In the genomic region with DNA sequence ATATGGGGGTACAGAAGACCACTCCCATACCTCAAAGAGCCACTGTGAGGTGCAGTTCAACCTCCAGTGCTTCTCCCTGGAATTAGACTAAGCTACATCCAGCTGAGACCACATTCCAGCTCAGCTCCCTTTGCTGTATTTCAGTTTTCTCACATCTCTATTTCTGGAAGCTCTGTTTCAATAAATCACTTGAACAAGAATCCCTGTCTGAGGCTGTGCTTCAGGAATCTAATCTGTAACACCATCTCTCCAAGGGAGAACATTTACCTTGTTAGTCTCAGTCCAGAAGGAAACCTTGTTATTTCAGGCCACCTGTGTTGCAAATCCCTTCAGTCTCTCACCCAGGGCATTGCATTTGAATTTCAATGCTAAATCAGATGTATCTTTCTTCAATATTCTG, we compare ENCODE assay signal across 39 cellular contexts. TPM values are rescaled to one million over a fixed set of nuclear protein-coding genes. Genes with fewer than 3 reads are reported as not detected.
"Had no signal": no experiment of that assay in that cellular context is flagged by ENCODE, and none has a peak within 500 bp of the region (broad histone marks: within the 10 kb centered on the region; RNA-seq: fewer than 3 reads in every experiment).

No MANE protein-coding gene starts in this region.

- H3K4me3 ChIP-seq: ascending aorta, cardiac muscle cell had no signal

- DNase-seq: activated B cell treated with CpG ODN at 0.5 μM for 24 hours; activated CD4-positive, alpha-beta memory T cell treated with anti-CD3 and anti-CD28 coated beads for 36 hours; activated CD4-positive, alpha-beta T cell treated with anti-CD3 and anti-CD28 coated beads for 4 hours; activated CD4-positive, alpha-beta T cell treated with anti-CD3 and anti-CD28 coated beads, Interleukin-2, amount 10 ng/mL, durations not matched to agents 24 days and 14 days; activated CD4-positive, alpha-beta T cell treated with anti-CD3 and anti-CD28 coated beads, Interleukin-2, amount 50 U/mL, for 1 hour; activated CD4-positive, alpha-beta T cell treated with anti-CD3 and anti-CD28 coated beads, Interleukin-2, amount 50 U/mL, for 4 hours; activated CD4-positive, CD25-positive, alpha-beta regulatory T cell treated with anti-CD3 and anti-CD28 coated beads, Interleukin-2, amount 50 U/mL, for 72 hours; activated CD8-positive, alpha-beta memory T cell treated with anti-CD3 and anti-CD28 coated beads, Interleukin-2, amount 50 U/mL, for 4 hours; activated CD8-positive, alpha-beta T cell treated with anti-CD3 and anti-CD28 coated beads for 36 hours; activated effector memory CD4-positive, alpha-beta T cell treated with Interleukin-2 at 50 U/mL for 16 hours; activated gamma-delta T cell; activated naive CD4-positive, alpha-beta T cell treated with anti-CD3 and anti-CD28 coated beads, Interleukin-2, amount 10 ng/mL, durations not matched to agents 7 days and 5 days; activated naive CD4-positive, alpha-beta T cell treated with Interleukin-2 at 50 U/mL for 16 hours; activated naive CD8-positive, alpha-beta T cell treated with anti-CD3 and anti-CD28 coated beads, Interleukin-2, amount 10 ng/mL, durations not matched to agents 7 days and 5 days; activated naive CD8-positive, alpha-beta T cell treated with anti-CD3 and anti-CD28 coated beads, Interleukin-2, amount 50 U/mL, for 24 hours; activated T-cell treated with anti-CD3 and anti-CD28 coated beads for 4 hours; activated T-cell treated with anti-CD3 and anti-CD28 coated beads, Interleukin-2, amount 50 U/mL, for 1 hour; activated T-cell treated with anti-CD3 and anti-CD28 coated beads, Interleukin-2, amount 50 U/mL, for 4 hours; amygdala; anterior cingulate cortex; caudate nucleus; cerebellar nuclear complex; T-helper 1 cell; T-helper 2 cell; T-helper 9 cell had no signal

- H3K27me3 ChIP-seq: ascending aorta, cardiac muscle cell had no signal

- FAIRE-seq: bronchial epithelial cell, TTC549 had no signal

- H3K9me3 Mint-ChIP-seq: activated B cell treated with CpG ODN at 0.5 μM for 24 hours; activated CD4-positive, alpha-beta memory T cell treated with anti-CD3 and anti-CD28 coated beads for 36 hours; activated CD4-positive, alpha-beta T cell treated with anti-CD3 and anti-CD28 coated beads, Interleukin-2, amount 10 ng/mL, durations not matched to agents 24 days and 14 days; activated CD8-positive, alpha-beta T cell treated with anti-CD3 and anti-CD28 coated beads for 36 hours; activated naive CD4-positive, alpha-beta T cell treated with anti-CD3 and anti-CD28 coated beads, Interleukin-2, amount 10 ng/mL, durations not matched to agents 7 days and 5 days; activated naive CD4-positive, alpha-beta T cell treated with anti-CD3 and anti-CD28 coated beads, Interleukin-2, amount 50 U/mL, for 24 hours; activated naive CD8-positive, alpha-beta T cell treated with anti-CD3 and anti-CD28 coated beads, Interleukin-2, amount 10 ng/mL, durations not matched to agents 7 days and 5 days; activated naive CD8-positive, alpha-beta T cell treated with anti-CD3 and anti-CD28 coated beads, Interleukin-2, amount 50 U/mL, for 24 hours; activated T-cell treated with anti-CD3 and anti-CD28 coated beads, Interleukin-2, amount 50 U/mL, for 4 hours; activated T-helper 2 cell treated with anti-CD3 and anti-CD28 coated beads, Interferon-gamma antibody, Interleukin-2, Interleukin-4, amounts not matched to agents 10 μg/mL and 5 μg/mL and 100 μg/mL, durations not matched to agents 14 hours and 24 hours and 36 hours; brain; central memory CD8-positive, alpha-beta T cell; T-helper 1 cell treated with Interleukin-12 subunit alpha and Interleukin-12 subunit beta and Interleukin-4 antibody, amounts not matched to agents 30 μg/mL and 1 μg/mL, for 36 hours; T-helper 2 cell treated with Interferon-gamma antibody and Interleukin-4, amounts not matched to agents 5 μg/mL and 100 μg/mL, for 36 hours had no signal

- H3K27ac Mint-ChIP-seq: activated B cell treated with CpG ODN at 0.5 μM for 24 hours; activated CD4-positive, alpha-beta memory T cell treated with anti-CD3 and anti-CD28 coated beads for 36 hours; activated CD4-positive, alpha-beta T cell treated with anti-CD3 and anti-CD28 coated beads, Interleukin-2, amount 10 ng/mL, durations not matched to agents 24 days and 14 days; activated CD8-positive, alpha-beta T cell treated with anti-CD3 and anti-CD28 coated beads for 36 hours; activated naive CD4-positive, alpha-beta T cell treated with anti-CD3 and anti-CD28 coated beads, Interleukin-2, amount 10 ng/mL, durations not matched to agents 7 days and 5 days; activated naive CD4-positive, alpha-beta T cell treated with anti-CD3 and anti-CD28 coated beads, Interleukin-2, amount 50 U/mL, for 24 hours; activated naive CD8-positive, alpha-beta T cell; activated naive CD8-positive, alpha-beta T cell treated with anti-CD3 and anti-CD28 coated beads, Interleukin-2, amount 10 ng/mL, durations not matched to agents 7 days and 5 days; activated naive CD8-positive, alpha-beta T cell treated with anti-CD3 and anti-CD28 coated beads, Interleukin-2, amount 50 U/mL, for 24 hours; activated T-helper 2 cell treated with anti-CD3 and anti-CD28 coated beads, Interferon-gamma antibody, Interleukin-2, Interleukin-4, amounts not matched to agents 10 μg/mL and 5 μg/mL and 100 μg/mL, durations not matched to agents 14 hours and 24 hours and 36 hours; brain; T-helper 1 cell treated with Interleukin-12 subunit alpha and Interleukin-12 subunit beta and Interleukin-4 antibody, amounts not matched to agents 30 μg/mL and 1 μg/mL, for 36 hours; T-helper 2 cell treated with Interferon-gamma antibody and Interleukin-4, amounts not matched to agents 5 μg/mL and 100 μg/mL, for 36 hours had no signal

- ATAC-seq: activated CD8-positive, alpha-beta T cell treated with anti-CD3 and anti-CD28 coated beads for 36 hours; activated naive CD8-positive, alpha-beta T cell treated with anti-CD3 and anti-CD28 coated beads, Interleukin-2, amount 50 U/mL, for 24 hours; activated T-cell treated with anti-CD3 and anti-CD28 coated beads, Interleukin-2, amount 50 U/mL, for 4 hours had no signal

- H3K4me1 Mint-ChIP-seq: activated B cell treated with CpG ODN at 0.5 μM for 24 hours; activated CD4-positive, alpha-beta T cell treated with anti-CD3 and anti-CD28 coated beads, Interleukin-2, amount 10 ng/mL, durations not matched to agents 24 days and 14 days; activated naive CD4-positive, alpha-beta T cell treated with anti-CD3 and anti-CD28 coated beads, Interleukin-2, amount 10 ng/mL, durations not matched to agents 7 days and 5 days; activated naive CD4-positive, alpha-beta T cell treated with anti-CD3 and anti-CD28 coated beads, Interleukin-2, amount 50 U/mL, for 24 hours; activated naive CD8-positive, alpha-beta T cell treated with anti-CD3 and anti-CD28 coated beads, Interleukin-2, amount 10 ng/mL, durations not matched to agents 7 days and 5 days; activated naive CD8-positive, alpha-beta T cell treated with anti-CD3 and anti-CD28 coated beads, Interleukin-2, amount 50 U/mL, for 24 hours; brain; central memory CD8-positive, alpha-beta T cell had no signal

- H3K27ac ChIP-seq: ascending aorta, cardiac muscle cell, VCaP had no signal

- H3K4me1 ChIP-seq: ascending aorta had no signal

- H3K27me3 Mint-ChIP-seq: activated naive CD4-positive, alpha-beta T cell treated with anti-CD3 and anti-CD28 coated beads, Interleukin-2, amount 50 U/mL, for 24 hours; activated naive CD8-positive, alpha-beta T cell had no signal

- H3K36me3 ChIP-seq: ascending aorta, cardiac muscle cell had no signal

- H3K9me3 ChIP-seq: ascending aorta had no signal

- H3K36me3 Mint-ChIP-seq: activated CD4-positive, alpha-beta memory T cell treated with anti-CD3 and anti-CD28 coated beads for 36 hours; activated naive CD4-positive, alpha-beta T cell treated with anti-CD3 and anti-CD28 coated beads, Interleukin-2, amount 10 ng/mL, durations not matched to agents 7 days and 5 days; activated naive CD4-positive, alpha-beta T cell treated with anti-CD3 and anti-CD28 coated beads, Interleukin-2, amount 50 U/mL, for 24 hours; activated naive CD8-positive, alpha-beta T cell; activated naive CD8-positive, alpha-beta T cell treated with anti-CD3 and anti-CD28 coated beads, Interleukin-2, amount 10 ng/mL, durations not matched to agents 7 days and 5 days; brain had no signal

- H3K4me3 Mint-ChIP-seq: activated B cell treated with CpG ODN at 0.5 μM for 24 hours; activated CD4-positive, alpha-beta memory T cell treated with anti-CD3 and anti-CD28 coated beads for 36 hours; activated CD4-positive, alpha-beta T cell treated with anti-CD3 and anti-CD28 coated beads, Interleukin-2, amount 10 ng/mL, durations not matched to agents 24 days and 14 days; activated CD8-positive, alpha-beta T cell treated with anti-CD3 and anti-CD28 coated beads for 36 hours; activated naive CD4-positive, alpha-beta T cell treated with anti-CD3 and anti-CD28 coated beads, Interleukin-2, amount 10 ng/mL, durations not matched to agents 7 days and 5 days; activated naive CD4-positive, alpha-beta T cell treated with anti-CD3 and anti-CD28 coated beads, Interleukin-2, amount 50 U/mL, for 24 hours; activated naive CD8-positive, alpha-beta T cell; activated naive CD8-positive, alpha-beta T cell treated with anti-CD3 and anti-CD28 coated beads, Interleukin-2, amount 10 ng/mL, durations not matched to agents 7 days and 5 days; activated naive CD8-positive, alpha-beta T cell treated with anti-CD3 and anti-CD28 coated beads, Interleukin-2, amount 50 U/mL, for 24 hours; activated T-cell treated with anti-CD3 and anti-CD28 coated beads, Interleukin-2, amount 50 U/mL, for 4 hours; brain; central memory CD8-positive, alpha-beta T cell; T-helper 1 cell treated with Interleukin-12 subunit alpha and Interleukin-12 subunit beta and Interleukin-4 antibody, amounts not matched to agents 30 μg/mL and 1 μg/mL, for 36 hours; T-helper 2 cell treated with Interferon-gamma antibody and Interleukin-4, amounts not matched to agents 5 μg/mL and 100 μg/mL, for 36 hours had no signal

RNA-seq across cellular contexts. Expression of a gene that starts 6.9 kb away (rescaled TPM):
- total RNA-seq: activated B cell treated with CpG ODN at 0.5 μM for 24 hours; activated CD4-positive, alpha-beta memory T cell treated with anti-CD3 and anti-CD28 coated beads for 36 hours; activated CD4-positive, alpha-beta T cell treated with anti-CD3 and anti-CD28 coated beads, Interleukin-2, amount 10 ng/mL, durations not matched to agents 24 days and 14 days; activated CD8-positive, alpha-beta memory T cell treated with anti-CD3 and anti-CD28 coated beads for 36 hours; activated CD8-positive, alpha-beta T cell treated with anti-CD3 and anti-CD28 coated beads for 36 hours; activated naive CD8-positive, alpha-beta T cell treated with anti-CD3 and anti-CD28 coated beads, Interleukin-2, amount 10 ng/mL, durations not matched to agents 7 days and 5 days; activated T-cell treated with anti-CD3 and anti-CD28 coated beads, Interleukin-2, amount 50 U/mL, for 4 hours; activated T-helper 2 cell treated with anti-CD3 and anti-CD28 coated beads, Interferon-gamma antibody, Interleukin-2, Interleukin-4, amounts not matched to agents 10 μg/mL and 5 μg/mL and 100 μg/mL, durations not matched to agents 14 hours and 24 hours and 36 hours; ascending aorta; bronchial epithelial cell; cardiac muscle cell had no signal
- polyA plus RNA-seq: adipose tissue, cardiac muscle cell had no signal

RNA-seq across cellular contexts. Expression of a gene that starts 33.9 kb away (rescaled TPM):
- total RNA-seq: activated B cell treated with CpG ODN at 0.5 μM for 24 hours; activated CD8-positive, alpha-beta memory T cell treated with anti-CD3 and anti-CD28 coated beads for 36 hours; activated CD8-positive, alpha-beta T cell treated with anti-CD3 and anti-CD28 coated beads for 36 hours; activated naive CD8-positive, alpha-beta T cell treated with anti-CD3 and anti-CD28 coated beads, Interleukin-2, amount 10 ng/mL, durations not matched to agents 7 days and 5 days; ascending aorta; bronchial epithelial cell; cardiac muscle cell had no signal
- polyA plus RNA-seq: cardiac muscle cell had no signal
